In genomic region chr9:22215492-22215891, GRCh38 we compare ENCODE assay signal across 20 cellular contexts.
"Had no signal": no experiment of that assay in that cellular context is flagged by ENCODE, and none has a peak within 500 bp of the region (broad histone marks: within the 10 kb centered on the region; RNA-seq: fewer than 3 reads in every experiment).

No MANE protein-coding gene starts in this region.

- ATAC-seq: activated CD8-positive, alpha-beta T cell treated with anti-CD3 and anti-CD28 coated beads, Interleukin-2, amount 10 ng/mL, durations not matched to agents 7 days and 5 days; esophagus mucosa; left ventricle myocardium superior; upper lobe of right lung had no signal

- H3K9me3 ChIP-seq: adrenal gland, ascending aorta, breast epithelium, ovary, prostate gland, right atrium auricular region, thoracic aorta, upper lobe of right lung had no signal

- H3K27ac ChIP-seq: adrenal gland, ascending aorta, breast epithelium, ovary, prostate gland, right atrium auricular region, thoracic aorta, upper lobe of right lung, VCaP had no signal

- H3K36me3 ChIP-seq: adrenal gland, ascending aorta, breast epithelium, ovary, prostate gland, right atrium auricular region, thoracic aorta, upper lobe of right lung had no signal

- DNase-seq: activated CD4-positive, alpha-beta T cell treated with anti-CD3 and anti-CD28 coated beads, Interleukin-2, amount 10 ng/mL, durations not matched to agents 24 days and 14 days; activated CD8-positive, alpha-beta T cell treated with anti-CD3 and anti-CD28 coated beads, Interleukin-2, amount 10 ng/mL, durations not matched to agents 7 days and 5 days; activated naive CD4-positive, alpha-beta T cell; activated T-cell treated with anti-CD3 and anti-CD28 coated beads, Interleukin-2, amount 50 U/mL, for 1 hour; adrenal gland; effector memory CD4-positive, alpha-beta T cell; hippocampal formation; left ventricle myocardium superior; mammary epithelial cell; ovary; stimulated activated CD4-positive, alpha-beta T cell treated with anti-CD3 and anti-CD28 coated beads, Interleukin-4, amount 100 ng/mL, for 24 hours; stimulated activated naive CD4-positive, alpha-beta T cell treated with Interleukin-2 at 50 U/mL for 16 hours; upper lobe of right lung had no signal

- H3K4me1 ChIP-seq: ascending aorta, breast epithelium, prostate gland, right atrium auricular region had no signal

- H3K4me3 ChIP-seq: adrenal gland, ascending aorta, breast epithelium, ovary, prostate gland, right atrium auricular region, thoracic aorta, upper lobe of right lung had no signal
